In genomic region chrX:71254092-71254941, GRCh38 we compare ENCODE assay signal across 8 cellular contexts. TPM values are rescaled to one million over a fixed set of nuclear protein-coding genes. Genes with fewer than 3 reads are reported as not detected.
DNase-seq lines count a peak whose midpoint lies in the region; ATAC-seq, FAIRE-seq and TF ChIP-seq lines count a peak whose summit lies in the region.

TSS of gene ZMYM3 (minus strand) at chrX:71254140. CDS start at chrX:71253255, 885 bp downstream.

- H3K9me3 ChIP-seq in pancreas = no peaks in the 10 kb centered on the region
- H3K9me3 ChIP-seq in thyroid gland = no peaks in the 10 kb centered on the region

- H3K27me3 ChIP-seq in pancreas = no peaks in the 10 kb centered on the region
- H3K27me3 ChIP-seq in thyroid gland = no peaks in the 10 kb centered on the region

- H3K4me1 ChIP-seq in pancreas = no peaks in the 10 kb centered on the region
- peaks cover 9 to 15% of the 10 kb centered on the region in 2 donors for H3K4me1 ChIP-seq in thyroid gland

- TF ChIP-seq CTCF in GM12875 (IDR thresholded peaks at IDR 0.05; ENCODE audit: borderline replicate concordance, insufficient read depth, low read depth, low read length) = no peak
- TF ChIP-seq CTCF in pancreas (IDR thresholded peaks at IDR 0.05) = no peak
- peak in 1 of 6 experiments; percentile 10 for TF ChIP-seq CTCF in thyroid gland (IDR thresholded peaks at IDR 0.05)

- intact Hi-C loops in Right ventricle myocardium inferior (cut with DNase I) (loop anchor here (1.0 to 5.0 kb wide), 3 partner anchors 29 to 112 kb away; partner anchors contain the start of genes NONO and TAF1), pancreas (cut with DNase I) (no loop called here), thyroid gland (cut with DNase I) (no loop called here)

- H3K4me3 ChIP-seq in GM12875 (ENCODE audit: low read depth, low read length) (peak within 1 kb of the TSS; percentile 75), pancreas (peak within 1 kb of the TSS; percentile 23 to 60 (median 48)), thyroid gland (replicated peaks in 1 of 3) (peak within 1 kb of the TSS; percentile 26 to 64 (median 48))

- H3K27ac ChIP-seq in pancreas = peak within 1 kb of the TSS; percentile 61 to 85 (median 72)
- H3K27ac ChIP-seq in thyroid gland = peak within 1 kb of the TSS; percentile 66 to 82 (median 80)

- WGBS in pancreas, 2 donors = 0 to 31% methylated on average over 53 to 54 of the region's 54 CpGs
- 0% methylated on average over 15 to 20 of the region's 54 CpGs for WGBS in thyroid gland, 2 donors

- H3K36me3 ChIP-seq in pancreas (no peaks in the 10 kb centered on the region), thyroid gland (peaks cover 6% of the 10 kb centered on the region in 2 donors)

- ATAC-seq in HG02798 (IDR thresholded peaks at IDR 0.05; ENCODE audit: poor library complexity, unreplicated experiment) (peak; percentile 92), Right ventricle myocardium inferior (peak; percentile 97), pancreas (peak; percentile 89 to 96 (median 96))

- DNase-seq in NCI-H1436 (lab: John Stamatoyannopoulos, UW) = peak; percentile 91
- peak; percentile 82 for DNase-seq in SW480 (ENCODE audit: low spot score)
- peak; percentile 49 for DNase-seq in activated naive CD8-positive, alpha-beta T cell treated with anti-CD3 and anti-CD28 coated beads, Interleukin-2, amount 50 U/mL, for 16 hours (ENCODE audit: low read depth, low spot score)
- DNase-seq in Right ventricle myocardium inferior (ENCODE audit: missing footprints) = peak; percentile 92
- DNase-seq in pancreas = peak; percentile 84 to 92 (median 86)
- peak; percentile 87 to 88 for DNase-seq in thyroid gland

- FAIRE-seq in pancreas (lab: Jason Lieb, UNC) = no peak

- TF ChIP-seq POLR2A in thyroid gland (IDR thresholded peaks at IDR 0.05) = peak in 1 of 2 donors; percentile 63

RNA-seq across cellular contexts. Expression of gene ZMYM3, which starts in this region (rescaled TPM):
- total RNA-seq in Right ventricle myocardium inferior (14.2 TPM), pancreas (10 to 100 TPM in 3 of 6 donors, 1 to 10 TPM in 3; 4.5 to 15.9 (median 8.9) TPM), thyroid gland (10 to 100 TPM; 17.7 to 27.4 (median 20.5) TPM)
- polyA plus RNA-seq in pancreas = 10 to 100 TPM in 1 of 2 donors, 1 to 10 TPM in 1; 9.0 to 10.8 TPM

Comparison
In these comparisons a context has a peak if more than half of its experiments do, and no peak if none do; other contexts are left out.
1. Peak in every context shown above with its lines: DNase-seq, ATAC-seq, H3K4me3 ChIP-seq and H3K27ac ChIP-seq.